24 cellular contexts compared by ENCODE assay signal in genomic region chr7:20121404-20121803, GRCh38.
A peak's percentile ranks its signal among the peaks of the same experiment; 100 is the strongest.
DNase-seq lines count a peak whose midpoint lies in the region; ATAC-seq and TF ChIP-seq lines count a peak whose summit lies in the region.
"Had no signal": no experiment of that assay in that cellular context is flagged by ENCODE, and none has a peak within 500 bp of the region (broad histone marks: within the 10 kb centered on the region; RNA-seq: fewer than 3 reads in every experiment).

No MANE protein-coding gene starts in this region.

- H3K9ac ChIP-seq in HUES6 (ENCODE audit: low read length) (peak overlapping the region; percentile 99), iPS-20b (ENCODE audit: low read depth, low read length) (peak overlapping the region; percentile 76)
- H3K9ac ChIP-seq: BLaER1 treated with 17β-estradiol and CSF1 and Interleukin-3, amounts not matched to agents 10 nM and 100 nM; SK-N-SH had no signal

- peaks cover 48% of the 10 kb centered on the region for H3K36me3 ChIP-seq in HUES6 (ENCODE audit: control insufficient read depth, insufficient read depth, low read length)
- no peaks in the 10 kb centered on the region; the same call in 1 of the 2 replicates for H3K36me3 ChIP-seq in iPS-20b (ENCODE audit: insufficient read depth, low read depth, low read length)
- H3K36me3 ChIP-seq: BLaER1 treated with 17β-estradiol and CSF1 and Interleukin-3, amounts not matched to agents 10 nM and 100 nM had no signal

- intact Hi-C loops in Calu3 (cut with micrococcal nuclease; ENCODE audit: unreplicated experiment) = no loop called here

- DNase-seq in Calu3 (no peak), glutamatergic neuron (no peak), NCI-H345 treated with DMSO at 0.1 percent for 48 hours (lab: John Stamatoyannopoulos, UW; ENCODE audit: unreplicated experiment) (no peak)
- DNase-seq: 8988T, DMS153, GF-D8, GOT3, IMR-90, NCI-H1105, NCI-H146, NCI-H2029, NCI-H2227 treated with DMSO at 0.1 percent for 48 hours, NCI-H510A treated with DMSO at 0.1 percent for 48 hours, NCI-H748 treated with DMSO at 0.1 percent for 48 hours, SIG-M5, SK-N-SH had no signal

- H3K4me3 ChIP-seq in HUES6 (ENCODE audit: low read depth, low read length) = peak overlapping the region; percentile 87
- peak overlapping the region; percentile 64 for H3K4me3 ChIP-seq in iPS-20b (ENCODE audit: low read length)
- H3K4me3 ChIP-seq: BLaER1 treated with 17β-estradiol and CSF1 and Interleukin-3, amounts not matched to agents 10 nM and 100 nM had no signal

- ATAC-seq in HG02610 (IDR thresholded peaks at IDR 0.05; ENCODE audit: unreplicated experiment) (no peak), HG02763 (IDR thresholded peaks at IDR 0.05; ENCODE audit: unreplicated experiment) (no peak), GM19023 (IDR thresholded peaks at IDR 0.05; ENCODE audit: unreplicated experiment) (no peak)

- H3K27ac Mint-ChIP-seq in Calu3 (ENCODE audit: unreplicated experiment) (peak overlapping the region; percentile 7), glutamatergic neuron (ENCODE audit: unreplicated experiment) (no peak overlapping the region)

- H3K4me1 ChIP-seq in HUES6 (ENCODE audit: control insufficient read depth, insufficient read depth, low read length) (peaks cover 45% of the 10 kb centered on the region), iPS-20b (ENCODE audit: insufficient read depth, low read length) (peaks cover 14% of the 10 kb centered on the region)
- H3K4me1 ChIP-seq: BLaER1 treated with 17β-estradiol and CSF1 and Interleukin-3, amounts not matched to agents 10 nM and 100 nM had no signal

- H3K36me3 Mint-ChIP-seq in Calu3 (ENCODE audit: insufficient read depth, unreplicated experiment) = peaks cover 24% of the 10 kb centered on the region
- H3K36me3 Mint-ChIP-seq in glutamatergic neuron (ENCODE audit: unreplicated experiment) = no peaks in the 10 kb centered on the region
- H3K36me3 Mint-ChIP-seq: CD4-positive, alpha-beta memory T cell had no signal

- H3K27me3 Mint-ChIP-seq in Calu3 (ENCODE audit: unreplicated experiment) (no peaks in the 10 kb centered on the region), glutamatergic neuron (ENCODE audit: unreplicated experiment) (peaks cover 4% of the 10 kb centered on the region)
- H3K27me3 Mint-ChIP-seq: CD4-positive, alpha-beta memory T cell had no signal

- BruUV-seq in Calu3 (replicated peaks; lab: Mats Ljungman, UMichigan) = no TSS peak

- CTCF ChIA-PET in Calu3 (lab: Charles Lee) = no interaction called here

- H3K27ac ChIP-seq in HUES6 (ENCODE audit: low read depth, low read length) (peak overlapping the region; percentile 99), iPS-20b (ENCODE audit: low read length) (peak overlapping the region; percentile 17)
- H3K27ac ChIP-seq: BLaER1 treated with 17β-estradiol and CSF1 and Interleukin-3, amounts not matched to agents 10 nM and 100 nM; HL-60 had no signal

- no peaks in the 10 kb centered on the region for H3K9me3 Mint-ChIP-seq in Calu3 (ENCODE audit: low read depth, unreplicated experiment)
- H3K9me3 Mint-ChIP-seq in glutamatergic neuron (ENCODE audit: unreplicated experiment) = no peaks in the 10 kb centered on the region

- H3K9me3 ChIP-seq in HUES6 (ENCODE audit: control insufficient read depth, insufficient read depth, low read depth, low read length) (no peaks in the 10 kb centered on the region), iPS-20b (ENCODE audit: insufficient read depth, low read depth, low read length) (no peaks in the 10 kb centered on the region)
- H3K9me3 ChIP-seq: BLaER1 treated with 17β-estradiol and CSF1 and Interleukin-3, amounts not matched to agents 10 nM and 100 nM; SK-N-SH had no signal

- peaks cover 5% of the 10 kb centered on the region for H3K4me1 Mint-ChIP-seq in Calu3 (ENCODE audit: low read depth, unreplicated experiment)
- H3K4me1 Mint-ChIP-seq in glutamatergic neuron (ENCODE audit: low read depth, unreplicated experiment) = peaks cover 7% of the 10 kb centered on the region

- H3K27me3 ChIP-seq in HUES6 (ENCODE audit: control insufficient read depth, insufficient read depth, low read length) (no peaks in the 10 kb centered on the region), iPS-20b (ENCODE audit: insufficient read depth, low read length) (no peaks in the 10 kb centered on the region)
- H3K27me3 ChIP-seq: BLaER1 treated with 17β-estradiol and CSF1 and Interleukin-3, amounts not matched to agents 10 nM and 100 nM had no signal

- TF ChIP-seq CTCF in Calu3 (IDR thresholded peaks at IDR 0.05; ENCODE audit: unreplicated experiment) (no peak), glutamatergic neuron (IDR thresholded peaks at IDR 0.05; ENCODE audit: partially characterized antibody, unreplicated experiment) (no peak)

- H3K4me3 Mint-ChIP-seq in Calu3 (ENCODE audit: low read depth, unreplicated experiment) (no peak overlapping the region), glutamatergic neuron (ENCODE audit: unreplicated experiment) (peak overlapping the region; percentile 56)
- H3K4me3 Mint-ChIP-seq: CD4-positive, alpha-beta memory T cell had no signal
